Comparison of ENCODE assay signal across 9 cellular contexts in genomic region chr15:63939531-63940130, GRCh38.
A peak's percentile ranks its signal among the peaks of the same experiment; 100 is the strongest.
DNase-seq lines count a peak whose midpoint lies in the region; ATAC-seq, FAIRE-seq and TF ChIP-seq lines count a peak whose summit lies in the region.
"Had no signal": no experiment of that assay in that cellular context is flagged by ENCODE, and none has a peak within 500 bp of the region (broad histone marks: within the 10 kb centered on the region; RNA-seq: fewer than 3 reads in every experiment).

No MANE protein-coding gene starts in this region.

- H3K4me1 Mint-ChIP-seq in activated CD4-positive, alpha-beta memory T cell treated with anti-CD3 and anti-CD28 coated beads, Interleukin-2, amount 10 ng/mL, durations not matched to agents 7 days and 5 days, result peaks cover 33% of the 10 kb centered on the region

- peak overlapping the region; percentile 43 to 89 (median 72) for H3K27ac ChIP-seq in heart left ventricle

- 24 to 37% (median 32%) methylated on average over 4 of the region's 4 CpGs for WGBS in heart left ventricle, 4 donors

- intact Hi-C loops in heart left ventricle (cut with DNase I), result loop anchor here in 2 of 10 donors (10.0 kb wide), 1 partner anchor 105 kb away; the partner anchor contains the start of gene DAPK2 (in 2 of the 2)

- DNase-seq in GM12891 (ENCODE audit: insufficient read length, low spot score) (no peak), heart left ventricle (peak in 4 of 5 donors; percentile 61 to 77 (median 66)), skeletal muscle cell (ENCODE audit: low read depth) (peak; percentile 53), NCI-H524 treated with DMSO at 0.1 percent for 48 hours (lab: John Stamatoyannopoulos, UW) (no peak), SK-N-DZ (ENCODE audit: low spot score) (no peak), NCI-H82 (lab: John Stamatoyannopoulos, UW) (no peak)
- peak; percentile 41 for DNase-seq in activated CD4-positive, alpha-beta memory T cell treated with anti-CD3 and anti-CD28 coated beads, Interleukin-2, amount 10 ng/mL, durations not matched to agents 7 days and 5 days
- DNase-seq: foreskin melanocyte had no signal

- H3K9me3 ChIP-seq in heart left ventricle, result no peaks in the 10 kb centered on the region

- POLR2A ChIA-PET in activated CD4-positive, alpha-beta memory T cell treated with anti-CD3 and anti-CD28 coated beads, Interleukin-2, amount 10 ng/mL, durations not matched to agents 7 days and 5 days (lab: Charles Lee), result interaction anchor here (1.1 to 1.7 kb wide), 2 partner anchors 31 to 330 kb away, joined by 3 to 9 read pairs; no protein-coding TSS in a partner anchor

- TF ChIP-seq POLR2A in GM12891 (IDR thresholded peaks at IDR 0.05; ENCODE audit: low read depth, low read length) (no peak), heart left ventricle (IDR thresholded peaks at IDR 0.05) (no peak)

- peak overlapping the region in 1 of 12 donors; percentile 10 for H3K4me3 ChIP-seq in heart left ventricle
- H3K4me3 ChIP-seq in skeletal muscle cell (ENCODE audit: low read depth, low read length), result no peak overlapping the region

- peaks cover 0 to 3% (median 0%) of the 10 kb centered on the region in 9 donors for H3K36me3 ChIP-seq in heart left ventricle

- H3K4me3 Mint-ChIP-seq in activated CD4-positive, alpha-beta memory T cell treated with anti-CD3 and anti-CD28 coated beads, Interleukin-2, amount 10 ng/mL, durations not matched to agents 7 days and 5 days, result peak overlapping the region; percentile 9

- peaks cover 16% of the 10 kb centered on the region for H3K36me3 Mint-ChIP-seq in activated CD4-positive, alpha-beta memory T cell treated with anti-CD3 and anti-CD28 coated beads, Interleukin-2, amount 10 ng/mL, durations not matched to agents 7 days and 5 days (ENCODE audit: low read depth)

- peaks cover 8 to 46% (median 39%) of the 10 kb centered on the region in 12 donors for H3K4me1 ChIP-seq in heart left ventricle

- peak overlapping the region; percentile 77 for H3K27ac Mint-ChIP-seq in activated CD4-positive, alpha-beta memory T cell treated with anti-CD3 and anti-CD28 coated beads, Interleukin-2, amount 10 ng/mL, durations not matched to agents 7 days and 5 days

- CTCF ChIA-PET in activated CD4-positive, alpha-beta memory T cell treated with anti-CD3 and anti-CD28 coated beads, Interleukin-2, amount 10 ng/mL, durations not matched to agents 7 days and 5 days (lab: Charles Lee), result interaction anchor here (0.6 to 2.3 kb wide), 3 partner anchors 49 to 1577 kb away, joined by 3 to 6 read pairs (median 4); no protein-coding TSS in a partner anchor

- no peaks in the 10 kb centered on the region for H3K27me3 Mint-ChIP-seq in activated CD4-positive, alpha-beta memory T cell treated with anti-CD3 and anti-CD28 coated beads, Interleukin-2, amount 10 ng/mL, durations not matched to agents 7 days and 5 days

- FAIRE-seq in GM12891 (lab: Jason Lieb, UNC), result peak; percentile 80

- TF ChIP-seq CTCF in heart left ventricle (IDR thresholded peaks at IDR 0.05), result no peak

- peak; percentile 68 to 93 (median 85) for ATAC-seq in heart left ventricle
- ATAC-seq in GM19397 (IDR thresholded peaks at IDR 0.05; ENCODE audit: unreplicated experiment), result no peak

- H3K27me3 ChIP-seq in heart left ventricle, result no peaks in the 10 kb centered on the region

- no peaks in the 10 kb centered on the region for H3K9me3 Mint-ChIP-seq in activated CD4-positive, alpha-beta memory T cell treated with anti-CD3 and anti-CD28 coated beads, Interleukin-2, amount 10 ng/mL, durations not matched to agents 7 days and 5 days

TF ChIP-seq in GM12891, 5 proteins besides CTCF, POLR2A, EP300 and RAD21:
- no peak for TF ChIP-seq TAF1 (IDR thresholded peaks at IDR 0.05; ENCODE audit: low read depth, low read length)
- TF ChIP-seq POLR2AphosphoS5 (IDR thresholded peaks at IDR 0.05; ENCODE audit: low read depth, low read length), result no peak
- TF ChIP-seq SPI1 (IDR thresholded peaks at IDR 0.05; ENCODE audit: low read depth, low read length), result no peak
- TF ChIP-seq POU2F2 (IDR thresholded peaks at IDR 0.05; ENCODE audit: low read depth, low read length), result 0 out of 2 replicates have a peak, but pooled peaks have one; percentile 30
- TF ChIP-seq PAX5 (IDR thresholded peaks at IDR 0.05; ENCODE audit: insufficient read depth, low read length, severe bottlenecking), result no peak

Comparison
In these comparisons a context has a peak if more than half of its experiments do, and no peak if none do; other contexts are left out.
1. DNase-seq: peak in activated CD4-positive, alpha-beta memory T cell treated with anti-CD3 and anti-CD28 coated beads, Interleukin-2, amount 10 ng/mL, durations not matched to agents 7 days and 5 days (single experiment), heart left ventricle (4 of 5) and skeletal muscle cell (single experiment); none in GM12891 (single experiment), NCI-H524 treated with DMSO at 0.1 percent for 48 hours (single experiment), SK-N-DZ (single experiment) and NCI-H82 (single experiment).